Comparison of ENCODE assay signal across 12 cellular contexts in the genomic region with DNA sequence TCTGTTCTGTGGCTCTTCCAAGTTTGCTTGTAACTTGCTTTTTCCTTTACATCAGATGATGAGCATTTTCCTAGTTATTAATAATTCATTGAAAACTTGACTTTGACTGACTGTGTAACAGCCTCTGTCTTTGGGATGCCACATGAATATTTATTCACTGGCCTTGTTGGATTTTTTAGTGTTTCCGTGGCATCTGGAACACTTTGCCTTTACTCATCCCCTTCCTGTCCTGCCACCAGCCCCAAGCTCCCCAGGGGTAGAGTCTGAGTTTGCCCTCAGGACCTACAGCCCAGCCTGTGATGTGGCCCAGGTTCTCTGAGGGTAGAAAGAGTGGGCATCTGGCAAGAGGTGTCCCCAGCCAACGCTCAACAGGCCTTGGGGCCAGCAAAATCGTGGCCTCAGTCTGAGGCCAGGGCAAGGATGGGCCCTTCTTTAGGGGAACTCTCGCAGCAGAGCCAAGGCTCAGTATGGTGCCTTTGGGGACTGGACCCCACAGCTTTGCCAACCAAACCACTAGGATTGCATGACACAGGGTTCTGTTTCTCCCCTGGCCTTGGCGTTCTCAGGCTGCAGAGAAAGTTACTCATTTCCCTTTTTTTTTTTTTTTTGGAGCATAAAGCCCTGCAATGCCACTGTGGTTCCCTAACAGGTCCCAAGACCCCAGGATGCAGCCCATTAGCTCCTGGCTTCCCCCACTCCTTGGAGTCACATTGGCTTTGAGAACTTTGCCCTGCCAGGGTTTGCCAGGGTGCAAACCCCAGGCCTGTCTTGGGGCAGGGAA.
DNase-seq lines count a peak whose midpoint lies in the region; ATAC-seq and TF ChIP-seq lines count a peak whose summit lies in the region.
"Had no signal": no experiment of that assay in that cellular context is flagged by ENCODE, and none has a peak within 500 bp of the region (broad histone marks: within the 10 kb centered on the region; RNA-seq: fewer than 3 reads in every experiment).

No MANE protein-coding gene starts in this region.

- CTCF ChIA-PET in CD4-positive, alpha-beta memory T cell (lab: Charles Lee; ENCODE audit: partially characterized antibody): interaction anchor here (13.3 kb wide), 1 partner anchor 32 kb away, joined by 98 read pairs; no protein-coding TSS in a partner anchor

- intact Hi-C loops in CD4-positive, alpha-beta memory T cell (cut with micrococcal nuclease): no loop called here
- intact Hi-C loops in lower leg skin (cut with DNase I; ENCODE audit: low total_unique reads): no loop called here

- peaks cover 63% of the 10 kb centered on the region for H3K4me1 ChIP-seq in CD4-positive, alpha-beta memory T cell (ENCODE audit: insufficient read depth, low read length)
- H3K4me1 ChIP-seq: SJCRH30 had no signal

- no peaks in the 10 kb centered on the region for H3K27me3 Mint-ChIP-seq in CD4-positive, alpha-beta memory T cell
- no peaks in the 10 kb centered on the region for H3K27me3 Mint-ChIP-seq in osteocyte (ENCODE audit: unreplicated experiment)

- WGBS in lower leg skin, 2 donors: 69 to 78% methylated on average over 5 of the region's 5 CpGs

- peak overlapping the region; percentile 84 for H3K27ac ChIP-seq in CD4-positive, alpha-beta memory T cell (ENCODE audit: low read depth, low read length)
- H3K27ac ChIP-seq: SJCRH30 had no signal

- TF ChIP-seq POLR2A in lower leg skin (IDR thresholded peaks at IDR 0.05): no peak

- TF ChIP-seq CTCF in osteocyte (IDR thresholded peaks at IDR 0.05) (no peak), lower leg skin (IDR thresholded peaks at IDR 0.05) (no peak)

- POLR2A ChIA-PET in CD4-positive, alpha-beta memory T cell (lab: Charles Lee; ENCODE audit: partially characterized antibody): interaction anchor here (0.7 to 2.0 kb wide), 2 partner anchors 32 to 52 kb away, joined by 3 to 8 read pairs; no protein-coding TSS in a partner anchor

- no peak overlapping the region for H3K4me3 ChIP-seq in CD4-positive, alpha-beta memory T cell (ENCODE audit: low read length in 2 of 2)
- no peak overlapping the region for H3K4me3 ChIP-seq in H7 (ENCODE audit: insufficient read depth, low read depth, low read length)
- H3K4me3 ChIP-seq in lower leg skin (ENCODE audit: low read depth, poor library complexity, severe bottlenecking): no peak overlapping the region
- H3K4me3 ChIP-seq: K562, SJCRH30 had no signal

- ATAC-seq in GM19324 (IDR thresholded peaks at IDR 0.05; ENCODE audit: low FRiP score, unreplicated experiment) (no peak), HG03565 (IDR thresholded peaks at IDR 0.05; ENCODE audit: unreplicated experiment) (no peak)
- ATAC-seq: K562 had no signal

- no peaks in the 10 kb centered on the region for H3K9me3 Mint-ChIP-seq in CD4-positive, alpha-beta memory T cell
- H3K9me3 Mint-ChIP-seq in osteocyte (ENCODE audit: unreplicated experiment): peaks cover 6% of the 10 kb centered on the region

- H3K4me3 Mint-ChIP-seq in CD4-positive, alpha-beta memory T cell: peak overlapping the region in 6 of 8 donors; percentile 32 to 82 (median 45)
- no peak overlapping the region for H3K4me3 Mint-ChIP-seq in osteocyte (ENCODE audit: unreplicated experiment)

- DNase-seq in CD4-positive, alpha-beta memory T cell: no peak
- DNase-seq in NOMO-1 treated with DMSO at 0.1 percent for 48 hours (lab: John Stamatoyannopoulos, UW; ENCODE audit: unreplicated experiment) (peak; percentile 75), dermis blood vessel endothelial cell (peak; percentile 5), osteocyte (ENCODE audit: extremely low spot score, unreplicated experiment) (no peak), H7 (no peak), lower leg skin (ENCODE audit: low spot score in 2 of 2) (no peak)
- DNase-seq: activated effector memory CD4-positive, alpha-beta T cell treated with anti-CD3 and anti-CD28 coated beads, Interleukin-2, amount 50 U/mL, for 16 hours; GDM1; SJCRH30 had no signal

- peak overlapping the region; percentile 83 to 100 (median 99) for H3K27ac Mint-ChIP-seq in CD4-positive, alpha-beta memory T cell
- H3K27ac Mint-ChIP-seq in osteocyte (ENCODE audit: unreplicated experiment): peak overlapping the region; percentile 41

- H3K4me1 Mint-ChIP-seq in CD4-positive, alpha-beta memory T cell: peaks cover 38 to 69% (median 53%) of the 10 kb centered on the region in 4 donors
- H3K4me1 Mint-ChIP-seq in osteocyte (ENCODE audit: unreplicated experiment): peaks cover 9% of the 10 kb centered on the region

- no peaks in the 10 kb centered on the region for H3K27me3 ChIP-seq in CD4-positive, alpha-beta memory T cell (ENCODE audit: insufficient read depth, low read length)
- no peaks in the 10 kb centered on the region for H3K27me3 ChIP-seq in H7 (ENCODE audit: control insufficient read depth, insufficient read depth, low read length)
- H3K27me3 ChIP-seq: SJCRH30 had no signal

- peaks cover 0 to 13% of the 10 kb centered on the region in 2 donors for H3K36me3 Mint-ChIP-seq in CD4-positive, alpha-beta memory T cell
- peaks cover 17% of the 10 kb centered on the region for H3K36me3 Mint-ChIP-seq in osteocyte (ENCODE audit: unreplicated experiment)

- H3K36me3 ChIP-seq in CD4-positive, alpha-beta memory T cell (ENCODE audit: insufficient read depth, low read length): no peaks in the 10 kb centered on the region
- no peaks in the 10 kb centered on the region for H3K36me3 ChIP-seq in H7 (replicated peaks; ENCODE audit: control insufficient read depth, insufficient read depth, low read length)
- H3K36me3 ChIP-seq: SJCRH30 had no signal

- H3K9me3 ChIP-seq in CD4-positive, alpha-beta memory T cell (ENCODE audit: control insufficient read depth in 1 of 2, low read length in 2 of 2): no peaks in the 10 kb centered on the region
- H3K9me3 ChIP-seq: SJCRH30 had no signal

Comparison
In these comparisons a context has a peak if more than half of its experiments do, and no peak if none do; other contexts are left out.
1. DNase-seq: peak in NOMO-1 treated with DMSO at 0.1 percent for 48 hours (single experiment) and dermis blood vessel endothelial cell (single experiment); none in CD4-positive, alpha-beta memory T cell (0 of 5), osteocyte (single experiment), H7 (single experiment) and lower leg skin (0 of 2).